In the genomic region with DNA sequence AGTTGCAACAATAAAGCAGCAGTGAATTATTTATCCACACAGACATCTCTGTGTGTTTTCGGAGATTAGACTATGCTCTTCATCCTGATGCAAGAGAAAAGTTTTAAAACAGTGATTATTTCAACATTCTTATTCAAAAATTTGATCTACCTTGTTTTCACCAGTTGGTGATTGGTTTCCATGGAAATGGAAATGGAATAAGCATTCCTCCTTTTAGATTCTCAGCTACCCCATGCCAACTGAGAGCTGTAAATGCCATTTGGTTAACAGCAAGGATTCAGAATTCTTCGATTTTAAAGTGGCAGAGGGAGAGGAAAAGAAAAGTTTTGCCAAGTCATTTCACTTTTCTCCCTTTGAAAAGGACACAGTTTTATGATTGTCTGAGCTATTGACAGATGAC, we compare ENCODE assay signal across 15 cellular contexts.
"Had no signal": no experiment of that assay in that cellular context is flagged by ENCODE, and none has a peak within 500 bp of the region (broad histone marks: within the 10 kb centered on the region; RNA-seq: fewer than 3 reads in every experiment).

No MANE protein-coding gene starts in this region.

- ATAC-seq: activated CD4-positive, CD25-positive, alpha-beta regulatory T cell treated with anti-CD3 and anti-CD28 coated beads, Interleukin-2, amount 50 U/mL, for 24 hours; activated naive CD4-positive, alpha-beta T cell treated with anti-CD3 and anti-CD28 coated beads, Interleukin-2, amount 50 U/mL, for 72 hours; pancreas had no signal

- H3K27ac ChIP-seq: dorsolateral prefrontal cortex, esophagus muscularis mucosa, left ventricle myocardium inferior, pancreas, stomach, vagina had no signal

- DNase-seq: activated CD4-positive, alpha-beta T cell treated with anti-CD3 and anti-CD28 coated beads, Interleukin-2, amount 50 U/mL, for 4 hours; activated T-cell treated with anti-CD3 and anti-CD28 coated beads, Interleukin-2, amount 50 U/mL, for 1 hour; amniotic stem cell; dorsolateral prefrontal cortex; foreskin fibroblast; glutamatergic neuron; left ventricle myocardium inferior; mesenchymal stem cell; pancreas; stomach had no signal

- H3K27me3 ChIP-seq: dorsolateral prefrontal cortex, esophagus muscularis mucosa, pancreas, stomach, tibial nerve, vagina had no signal

- H3K36me3 ChIP-seq: left ventricle myocardium inferior, pancreas, stomach, tibial nerve, vagina had no signal

- H3K9me3 ChIP-seq: esophagus muscularis mucosa, left ventricle myocardium inferior, pancreas, stomach, tibial nerve, vagina had no signal

- H3K4me3 ChIP-seq: dorsolateral prefrontal cortex, esophagus muscularis mucosa, left ventricle myocardium inferior, pancreas, stomach, tibial nerve, vagina had no signal

- H3K4me1 ChIP-seq: esophagus muscularis mucosa, left ventricle myocardium inferior, pancreas had no signal
